Comparison of ENCODE assay signal across 8 cellular contexts in the genomic region with DNA sequence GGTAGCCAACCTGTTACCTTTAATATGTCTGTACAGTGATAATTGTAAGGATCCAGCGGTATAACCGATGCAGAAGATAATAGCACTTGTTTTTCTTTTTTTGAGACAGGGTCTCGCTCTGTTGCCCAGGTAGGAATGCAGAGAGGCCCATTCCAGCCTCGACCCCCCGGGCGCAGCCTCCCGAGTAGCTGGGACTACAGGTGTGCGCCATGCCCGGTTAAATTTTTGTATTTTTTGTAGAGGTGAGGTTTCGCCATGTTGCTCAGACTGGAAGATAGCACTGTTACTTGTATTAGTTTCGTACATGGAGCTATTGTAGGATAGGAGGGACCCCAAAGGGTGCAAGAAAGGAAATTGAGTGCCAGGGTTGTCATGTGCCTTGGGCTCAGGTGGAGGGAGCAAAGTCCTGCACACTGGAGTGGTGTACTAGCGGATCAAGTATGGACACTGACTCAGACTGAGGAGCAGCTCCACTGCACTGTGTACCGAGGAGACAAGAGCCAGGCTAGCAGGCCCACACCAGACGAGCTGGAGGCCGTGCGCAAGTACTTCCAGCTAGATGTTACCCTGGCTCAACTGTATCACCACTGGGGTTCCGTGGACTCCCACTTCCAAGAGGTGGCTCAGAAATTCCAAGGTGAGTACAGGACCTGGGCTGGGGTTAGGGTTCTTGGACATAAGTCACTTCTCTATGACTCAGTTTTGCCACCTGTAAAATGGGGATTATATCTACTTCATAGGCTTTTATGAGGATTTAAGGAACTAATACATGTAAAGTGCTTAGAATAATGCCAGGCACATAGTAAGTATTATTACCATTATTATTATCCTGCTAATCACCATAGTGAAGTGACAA. TPM values are rescaled to one million over a fixed set of nuclear protein-coding genes. Genes with fewer than 3 reads are reported as not detected.
A peak's percentile ranks its signal among the peaks of the same experiment; 100 is the strongest.
DNase-seq lines count a peak whose midpoint lies in the region; ATAC-seq and FAIRE-seq lines count a peak whose summit lies in the region.

No MANE protein-coding gene starts in this region.

- intact Hi-C loops in activated naive CD4-positive, alpha-beta T cell treated with anti-CD3 and anti-CD28 coated beads for 36 hours (cut with micrococcal nuclease): loop anchor here (1.0 kb wide), 5 partner anchors 19 to 571 kb away; a partner anchor contains a TSS

- H3K9me3 ChIP-seq in iPS DF 6.9 (ENCODE audit: control insufficient read depth, insufficient read depth, low read length) (no peaks in the 10 kb centered on the region), small intestine (ENCODE audit: control insufficient read depth, low read depth) (no peaks in the 10 kb centered on the region)

- no peaks in the 10 kb centered on the region for H3K4me1 ChIP-seq in iPS DF 6.9 (ENCODE audit: control insufficient read depth, insufficient read depth, low read length)
- peaks cover 0 to 3% of the 10 kb centered on the region in 2 donors for H3K4me1 ChIP-seq in small intestine (ENCODE audit: control insufficient read depth in 2 of 2, insufficient read depth in 1 of 2, low read depth in 1 of 2, low read length in 1 of 2)

- no peak for ATAC-seq in GM18520 (IDR thresholded peaks at IDR 0.05; ENCODE audit: unreplicated experiment)

- H3K36me3 ChIP-seq in iPS DF 6.9 (ENCODE audit: control insufficient read depth, insufficient read depth, low read length) (peaks cover 28% of the 10 kb centered on the region), small intestine (ENCODE audit: control insufficient read depth in 2 of 2, insufficient read depth in 2 of 2, low read length in 2 of 2) (peaks cover 9 to 10% of the 10 kb centered on the region in 2 donors)

- no peaks in the 10 kb centered on the region for H3K27me3 Mint-ChIP-seq in activated naive CD4-positive, alpha-beta T cell treated with anti-CD3 and anti-CD28 coated beads for 36 hours (ENCODE audit: low read depth)
- no peaks in the 10 kb centered on the region for H3K27me3 Mint-ChIP-seq in activated CD4-positive, alpha-beta memory T cell treated with anti-CD3 and anti-CD28 coated beads, Interleukin-2, amount 10 ng/mL, durations not matched to agents 7 days and 5 days

- H3K27ac ChIP-seq in iPS DF 6.9 (ENCODE audit: low read length): no peak overlapping the region
- H3K27ac ChIP-seq in small intestine (ENCODE audit: low read depth in 1 of 2, low read length in 1 of 2): peak overlapping the region; percentile 72 to 92

- H3K9me3 Mint-ChIP-seq in activated naive CD4-positive, alpha-beta T cell treated with anti-CD3 and anti-CD28 coated beads for 36 hours: no peaks in the 10 kb centered on the region
- no peaks in the 10 kb centered on the region for H3K9me3 Mint-ChIP-seq in activated CD4-positive, alpha-beta memory T cell treated with anti-CD3 and anti-CD28 coated beads, Interleukin-2, amount 10 ng/mL, durations not matched to agents 7 days and 5 days

- FAIRE-seq in small intestine (lab: Jason Lieb, UNC): no peak

- POLR2A ChIA-PET in activated CD4-positive, alpha-beta memory T cell treated with anti-CD3 and anti-CD28 coated beads, Interleukin-2, amount 10 ng/mL, durations not matched to agents 7 days and 5 days (lab: Charles Lee): interaction anchor here (0.8 to 11.9 kb wide), 17 partner anchors 9 to 351 kb away, joined by 3 to 158 read pairs (median 7); a partner anchor contains a TSS

- peaks cover 60% of the 10 kb centered on the region for H3K36me3 Mint-ChIP-seq in activated naive CD4-positive, alpha-beta T cell treated with anti-CD3 and anti-CD28 coated beads for 36 hours (ENCODE audit: low read depth)
- H3K36me3 Mint-ChIP-seq in activated CD4-positive, alpha-beta memory T cell treated with anti-CD3 and anti-CD28 coated beads, Interleukin-2, amount 10 ng/mL, durations not matched to agents 7 days and 5 days (ENCODE audit: low read depth): peaks cover 62% of the 10 kb centered on the region

- H3K27ac Mint-ChIP-seq in activated naive CD4-positive, alpha-beta T cell treated with anti-CD3 and anti-CD28 coated beads for 36 hours: peak overlapping the region; percentile 94
- peak overlapping the region; percentile 91 for H3K27ac Mint-ChIP-seq in activated CD4-positive, alpha-beta memory T cell treated with anti-CD3 and anti-CD28 coated beads, Interleukin-2, amount 10 ng/mL, durations not matched to agents 7 days and 5 days

- H3K4me3 Mint-ChIP-seq in activated naive CD4-positive, alpha-beta T cell treated with anti-CD3 and anti-CD28 coated beads for 36 hours: peak overlapping the region; percentile 97
- H3K4me3 Mint-ChIP-seq in activated CD4-positive, alpha-beta memory T cell treated with anti-CD3 and anti-CD28 coated beads, Interleukin-2, amount 10 ng/mL, durations not matched to agents 7 days and 5 days: peak overlapping the region; percentile 93

- WGBS in iPS DF 6.9 (ENCODE audit: insufficient coverage, insufficient read length): no CpG with 5 or more reads among the region's 17 CpGs
- WGBS in small intestine, 3 donors: 17 to 29% (median 18%) methylated on average over 17 of the region's 17 CpGs

- H3K4me3 ChIP-seq in iPS DF 6.9 (ENCODE audit: low read length): peak overlapping the region; percentile 76; the same call in 1 of the 2 replicates
- H3K4me3 ChIP-seq in small intestine (ENCODE audit: low read depth in 1 of 2, low read length in 2 of 2): peak overlapping the region; percentile 17 to 72

- H3K27me3 ChIP-seq in iPS DF 6.9 (ENCODE audit: control insufficient read depth, insufficient read depth, low read length) (no peaks in the 10 kb centered on the region), small intestine (ENCODE audit: control insufficient read depth in 2 of 2, insufficient read depth in 2 of 2, low read length in 2 of 2) (no peaks in the 10 kb centered on the region)

- peaks cover 51% of the 10 kb centered on the region for H3K4me1 Mint-ChIP-seq in activated naive CD4-positive, alpha-beta T cell treated with anti-CD3 and anti-CD28 coated beads for 36 hours (ENCODE audit: low read depth)
- peaks cover 61% of the 10 kb centered on the region for H3K4me1 Mint-ChIP-seq in activated CD4-positive, alpha-beta memory T cell treated with anti-CD3 and anti-CD28 coated beads, Interleukin-2, amount 10 ng/mL, durations not matched to agents 7 days and 5 days

- CTCF ChIA-PET in activated naive CD4-positive, alpha-beta T cell treated with anti-CD3 and anti-CD28 coated beads for 36 hours (lab: Charles Lee): interaction anchor here (1.1 to 2.4 kb wide), 4 partner anchors 23 to 313 kb away, joined by 3 to 7 read pairs (median 5); no protein-coding TSS in a partner anchor
- CTCF ChIA-PET in activated CD4-positive, alpha-beta memory T cell treated with anti-CD3 and anti-CD28 coated beads, Interleukin-2, amount 10 ng/mL, durations not matched to agents 7 days and 5 days (lab: Charles Lee): interaction anchor here (0.8 to 2.7 kb wide), 5 partner anchors 14 to 511 kb away, joined by 3 to 11 read pairs (median 3); no protein-coding TSS in a partner anchor

- DNase-seq in activated naive CD4-positive, alpha-beta T cell treated with anti-CD3 and anti-CD28 coated beads for 36 hours: no peak
- no peak for DNase-seq in activated naive CD4-positive, alpha-beta T cell (lab: John Stamatoyannopoulos, UW)
- DNase-seq in activated CD4-positive, alpha-beta memory T cell treated with anti-CD3 and anti-CD28 coated beads, Interleukin-2, amount 10 ng/mL, durations not matched to agents 7 days and 5 days: no peak
- DNase-seq in iPS DF 6.9 (ENCODE audit: low read depth, low spot score) (no peak), small intestine (peak; percentile 87), NCI-H2029 (lab: John Stamatoyannopoulos, UW) (no peak), SW480 (ENCODE audit: low spot score) (no peak)

RNA-seq across cellular contexts. Expression of a gene that starts 1.0 kb away (rescaled TPM):
- 10 to 100 TPM; 26.1 to 28.5 TPM for total RNA-seq in activated naive CD4-positive, alpha-beta T cell treated with anti-CD3 and anti-CD28 coated beads for 36 hours
- 10 to 100 TPM; 29.5 to 34.3 TPM for total RNA-seq in activated CD4-positive, alpha-beta memory T cell treated with anti-CD3 and anti-CD28 coated beads, Interleukin-2, amount 10 ng/mL, durations not matched to agents 7 days and 5 days
- 10 to 100 TPM; 25.4 to 51.0 (median 35.1) TPM for polyA plus RNA-seq in small intestine

RNA-seq across cellular contexts. Expression of a gene that starts 19.0 kb away (rescaled TPM):
- total RNA-seq in activated naive CD4-positive, alpha-beta T cell treated with anti-CD3 and anti-CD28 coated beads for 36 hours: 10 to 100 TPM; 18.9 to 19.5 TPM
- total RNA-seq in activated CD4-positive, alpha-beta memory T cell treated with anti-CD3 and anti-CD28 coated beads, Interleukin-2, amount 10 ng/mL, durations not matched to agents 7 days and 5 days: 10 to 100 TPM; 18.5 to 20.2 TPM
- 10 to 100 TPM; 10.1 to 22.5 (median 17.8) TPM for polyA plus RNA-seq in small intestine

RNA-seq across cellular contexts. Expression of a gene that starts 19.2 kb away (rescaled TPM):
- total RNA-seq in activated naive CD4-positive, alpha-beta T cell treated with anti-CD3 and anti-CD28 coated beads for 36 hours: 10 to 100 TPM; 16.8 to 19.4 TPM
- 10 to 100 TPM; 38.9 to 41.9 TPM for total RNA-seq in activated CD4-positive, alpha-beta memory T cell treated with anti-CD3 and anti-CD28 coated beads, Interleukin-2, amount 10 ng/mL, durations not matched to agents 7 days and 5 days
- 1 to 10 TPM; 5.1 to 8.2 (median 7.0) TPM for polyA plus RNA-seq in small intestine

RNA-seq across cellular contexts. Expression of a gene that starts 41.5 kb away (rescaled TPM):
- 10 to 100 TPM; 62.4 to 67.6 TPM for total RNA-seq in activated naive CD4-positive, alpha-beta T cell treated with anti-CD3 and anti-CD28 coated beads for 36 hours
- total RNA-seq in activated CD4-positive, alpha-beta memory T cell treated with anti-CD3 and anti-CD28 coated beads, Interleukin-2, amount 10 ng/mL, durations not matched to agents 7 days and 5 days: 10 to 100 TPM; 88.1 to 88.3 TPM
- 10 to 100 TPM; 41.1 to 59.0 (median 43.0) TPM for polyA plus RNA-seq in small intestine

RNA-seq across cellular contexts. Expression of a gene that starts 42.1 kb away (rescaled TPM):
- 100 to 1,000 TPM; 141 to 144 TPM for total RNA-seq in activated naive CD4-positive, alpha-beta T cell treated with anti-CD3 and anti-CD28 coated beads for 36 hours
- total RNA-seq in activated CD4-positive, alpha-beta memory T cell treated with anti-CD3 and anti-CD28 coated beads, Interleukin-2, amount 10 ng/mL, durations not matched to agents 7 days and 5 days: 100 to 1,000 TPM; 255 to 266 TPM
- 100 to 1,000 TPM; 143 to 178 (median 151) TPM for polyA plus RNA-seq in small intestine
